12 cellular contexts compared by ENCODE assay signal in the genomic region with DNA sequence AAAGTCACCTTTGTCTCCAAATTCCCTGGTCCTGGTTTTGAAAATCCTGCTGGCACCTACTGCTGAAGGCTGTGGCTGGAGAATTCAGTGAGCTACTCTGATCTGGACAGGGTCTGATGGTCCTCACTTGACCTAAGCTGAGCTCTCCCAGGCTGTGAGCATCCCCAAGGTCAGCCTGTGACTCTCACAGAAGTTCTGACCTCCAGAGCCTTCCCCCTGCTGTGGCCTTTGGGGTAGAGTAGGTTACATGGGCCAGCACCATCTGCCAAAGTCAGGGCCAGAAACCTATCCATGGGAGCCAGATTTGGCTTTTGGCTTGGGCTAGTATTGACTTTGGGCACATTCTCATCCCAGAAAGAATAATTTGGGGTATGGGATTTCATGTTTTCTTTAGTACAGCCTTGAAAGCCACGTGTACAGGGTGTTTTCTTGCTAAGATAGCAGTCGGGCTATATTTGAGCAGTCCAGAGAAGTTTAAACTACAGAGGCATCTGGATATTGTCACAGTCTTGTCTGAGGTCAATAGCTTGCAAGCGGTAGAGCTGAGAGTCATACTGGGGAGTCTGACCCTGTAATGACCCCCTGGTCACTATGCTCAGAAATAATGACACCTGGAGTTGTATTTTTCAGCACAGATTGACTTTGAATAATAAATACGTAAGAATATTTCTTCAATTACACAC. TPM values are rescaled to one million over a fixed set of nuclear protein-coding genes. Genes with fewer than 3 reads are reported as not detected.
DNase-seq lines count a peak whose midpoint lies in the region; ATAC-seq and TF ChIP-seq lines count a peak whose summit lies in the region.
"Had no signal": no experiment of that assay in that cellular context is flagged by ENCODE, and none has a peak within 500 bp of the region (broad histone marks: within the 10 kb centered on the region; RNA-seq: fewer than 3 reads in every experiment).

No MANE protein-coding gene starts in this region.

- TF ChIP-seq POLR2A in uterus (IDR thresholded peaks at IDR 0.05): no peak

- H3K4me3 ChIP-seq in uterus (no peak overlapping the region), trophoblast cell (ENCODE audit: low read depth, low read length) (no peak overlapping the region)
- H3K4me3 ChIP-seq: thyroid gland had no signal

- peak overlapping the region; percentile 40 to 56 for H3K27ac ChIP-seq in uterus
- H3K27ac ChIP-seq in trophoblast cell (ENCODE audit: low read depth, low read length): no peak overlapping the region
- H3K27ac ChIP-seq: KMS-11, thyroid gland had no signal

- H4K91ac ChIP-seq in trophoblast cell (ENCODE audit: low read depth, low read length): no peak overlapping the region

- H3K27ac Mint-ChIP-seq in brain (peak overlapping the region; percentile 35 to 98 (median 84)), mesothelial cell of epicardium (peak overlapping the region; percentile 95)

- ATAC-seq in Right ventricle myocardium superior (ENCODE audit: poor library complexity) (peak; percentile 32), Right ventricle myocardium inferior (no peak)

- no peaks in the 10 kb centered on the region for H3K79me2 ChIP-seq in trophoblast cell (ENCODE audit: control insufficient read depth, insufficient read depth, low read length, poor library complexity)

- H3K27me3 ChIP-seq in uterus (no peaks in the 10 kb centered on the region), trophoblast cell (ENCODE audit: insufficient read depth, low read length) (peaks cover 3% of the 10 kb centered on the region)
- H3K27me3 ChIP-seq: thyroid gland had no signal

- H3K9me3 ChIP-seq in uterus (no peaks in the 10 kb centered on the region), trophoblast cell (ENCODE audit: insufficient read depth, low read depth, low read length) (no peaks in the 10 kb centered on the region)
- H3K9me3 ChIP-seq: thyroid gland had no signal

- H3K23ac ChIP-seq in trophoblast cell (ENCODE audit: low read length): no peak overlapping the region

- no peak overlapping the region for H2BK5ac ChIP-seq in trophoblast cell (ENCODE audit: low read depth, low read length, poor library complexity)

- no peak overlapping the region for H2AFZ ChIP-seq in trophoblast cell (ENCODE audit: insufficient read depth, low read length, poor library complexity)

- H3K36me3 ChIP-seq in uterus (no peaks in the 10 kb centered on the region), trophoblast cell (ENCODE audit: control insufficient read depth in 1 of 2, insufficient read depth in 2 of 2, low read length in 2 of 2) (no peaks in the 10 kb centered on the region)
- H3K36me3 ChIP-seq: thyroid gland had no signal

- H2BK12ac ChIP-seq in trophoblast cell (ENCODE audit: low read length): no peak overlapping the region

- H3K79me1 ChIP-seq in trophoblast cell (ENCODE audit: low read length): no peaks in the 10 kb centered on the region

- no peak overlapping the region for H4K8ac ChIP-seq in trophoblast cell (ENCODE audit: low read depth, low read length)

- DNase-seq in Right ventricle myocardium superior: no peak
- DNase-seq in Right ventricle myocardium inferior (ENCODE audit: missing footprints): no peak
- no peak for DNase-seq in mesothelial cell of epicardium (ENCODE audit: low spot score in 2 of 2, unreplicated experiment in 2 of 2)
- no peak for DNase-seq in uterus
- no peak for DNase-seq in stimulated activated CD4-positive, alpha-beta T cell treated with anti-CD3 and anti-CD28 coated beads, Interleukin-12 subunit alpha, Interleukin-12 subunit beta, amount 100 ng/mL, for 4 hours
- no peak for DNase-seq in effector CD8-positive, alpha-beta T cell (lab: John Stamatoyannopoulos, UW)
- DNase-seq in trophoblast cell: no peak
- DNase-seq: GDM1, thyroid gland had no signal

- no peak for TF ChIP-seq CTCF in brain (conservative IDR thresholded peaks at IDR 0.05)
- TF ChIP-seq CTCF in mesothelial cell of epicardium (IDR thresholded peaks at IDR 0.05; ENCODE audit: unreplicated experiment): no peak
- TF ChIP-seq CTCF in uterus (IDR thresholded peaks at IDR 0.05): no peak

- H3K9me3 Mint-ChIP-seq in brain: no peaks in the 10 kb centered on the region
- no peaks in the 10 kb centered on the region for H3K9me3 Mint-ChIP-seq in mesothelial cell of epicardium
- H3K9me3 Mint-ChIP-seq: central memory CD8-positive, alpha-beta T cell had no signal

- no peak overlapping the region for H2AK5ac ChIP-seq in trophoblast cell (ENCODE audit: low read length)

- no peaks in the 10 kb centered on the region for H3K4me1 ChIP-seq in uterus
- H3K4me1 ChIP-seq in trophoblast cell (ENCODE audit: control insufficient read depth in 1 of 2, insufficient read depth in 2 of 2, low read length in 2 of 2): peaks cover 4 to 6% of the 10 kb centered on the region in 2 experiments

- H3K27me3 Mint-ChIP-seq in brain: peaks cover 3% of the 10 kb centered on the region
- no peaks in the 10 kb centered on the region for H3K27me3 Mint-ChIP-seq in mesothelial cell of epicardium (ENCODE audit: low read depth)
- H3K27me3 Mint-ChIP-seq: central memory CD8-positive, alpha-beta T cell had no signal

- H3K4ac ChIP-seq in trophoblast cell (ENCODE audit: low read depth, low read length): no peak overlapping the region

- no peak overlapping the region for H3K9ac ChIP-seq in trophoblast cell (ENCODE audit: low read length)
- H3K9ac ChIP-seq: KMS-11 had no signal

- H4K12ac ChIP-seq in trophoblast cell (ENCODE audit: low read depth, low read length): no peak overlapping the region

- H3K36me3 Mint-ChIP-seq in brain: no peaks in the 10 kb centered on the region
- H3K36me3 Mint-ChIP-seq in mesothelial cell of epicardium: peaks cover 4% of the 10 kb centered on the region

- H3K18ac ChIP-seq in trophoblast cell (ENCODE audit: low read length): no peak overlapping the region

- H3K4me3 Mint-ChIP-seq in brain (no peak overlapping the region), mesothelial cell of epicardium (no peak overlapping the region)
- H3K4me3 Mint-ChIP-seq: central memory CD8-positive, alpha-beta T cell had no signal

- intact Hi-C loops in Right ventricle myocardium superior (cut with DNase I): no loop called here
- intact Hi-C loops in Right ventricle myocardium inferior (cut with DNase I): no loop called here
- intact Hi-C loops in uterus (cut with DNase I; ENCODE audit: low total_unique reads): no loop called here

- H3K4me1 Mint-ChIP-seq in brain: peaks cover 14% of the 10 kb centered on the region
- peaks cover 11% of the 10 kb centered on the region for H3K4me1 Mint-ChIP-seq in mesothelial cell of epicardium

- WGBS in trophoblast cell (ENCODE audit: extremely low coverage, insufficient coverage, insufficient read length): no CpG with 5 or more reads among the region's 4 CpGs

- no peak overlapping the region for H3K4me2 ChIP-seq in trophoblast cell (ENCODE audit: low read length)
- H3K4me2 ChIP-seq: KMS-11 had no signal

- no peak overlapping the region for H2BK120ac ChIP-seq in trophoblast cell (ENCODE audit: insufficient read depth, low read length, poor library complexity)

- no peak overlapping the region for H3K14ac ChIP-seq in trophoblast cell (ENCODE audit: low read length)

RNA-seq across cellular contexts. Expression of a gene that starts 6.2 kb away (rescaled TPM):
- total RNA-seq in Right ventricle myocardium superior: not detected
- not detected for total RNA-seq in Right ventricle myocardium inferior
- polyA plus RNA-seq in brain (ENCODE audit: insufficient read depth, low read depth, low replicate concordance): 0.49 TPM
- not detected in 3 replicates for total RNA-seq in mesothelial cell of epicardium
- not detected for total RNA-seq in uterus
- polyA plus RNA-seq in trophoblast cell (2013): not detected in 2 replicates
- total RNA-seq: thyroid gland had no signal

RNA-seq across cellular contexts. Expression of a gene that starts 8.6 kb away (rescaled TPM):
- total RNA-seq in Right ventricle myocardium superior (59.9 TPM), Right ventricle myocardium inferior (67.7 TPM), mesothelial cell of epicardium (50.9 to 53.7 TPM (median 53.2 TPM) in 3 replicates), uterus (100 to 1,000 TPM in 2 of 4 donors, 10 to 100 TPM in 2; 67.4 to 243 (median 100) TPM)
- polyA plus RNA-seq in brain (ENCODE audit: insufficient read depth, low read depth, low replicate concordance): 208 TPM
- polyA plus RNA-seq in trophoblast cell (2013): 101 and 104 TPM in 2 replicates

RNA-seq across cellular contexts. Expression of a gene that starts 39.1 kb away (rescaled TPM):
- total RNA-seq in Right ventricle myocardium superior (73.7 TPM), Right ventricle myocardium inferior (68.4 TPM), mesothelial cell of epicardium (55.9 to 69.2 TPM (median 58.9 TPM) in 3 replicates), uterus (100 to 1,000 TPM in 1 of 4 donors, 10 to 100 TPM in 3; 48.2 to 137 (median 57.4) TPM)
- polyA plus RNA-seq in brain (ENCODE audit: insufficient read depth, low read depth, low replicate concordance): 64.2 TPM
- 36.1 and 37.6 TPM in 2 replicates for polyA plus RNA-seq in trophoblast cell (2013)

RNA-seq across cellular contexts. Expression of a gene that starts 58.6 kb away (rescaled TPM):
- total RNA-seq in Right ventricle myocardium superior (0.89 TPM), Right ventricle myocardium inferior (0.81 TPM), mesothelial cell of epicardium (3.0 to 4.1 TPM (median 3.7 TPM) in 3 replicates), uterus (10 to 100 TPM in 2 of 4 donors, 1 to 10 TPM in 2; 1.2 to 82.1 (median 9.7) TPM)
- 47.9 TPM for polyA plus RNA-seq in brain (ENCODE audit: insufficient read depth, low read depth, low replicate concordance)
- 20.6 and 23.3 TPM in 2 replicates for polyA plus RNA-seq in trophoblast cell (2013)
